ENCODE assay signal across 22 cellular contexts in genomic region chr11:67060111-67060522, GRCh38. TPM values are rescaled to one million over a fixed set of nuclear protein-coding genes. Genes with fewer than 3 reads are reported as not detected.
A peak's percentile ranks its signal among the peaks of the same experiment; 100 is the strongest.
DNase-seq lines count a peak whose midpoint lies in the region; ATAC-seq, FAIRE-seq and TF ChIP-seq lines count a peak whose summit lies in the region.
"Had no signal": no experiment of that assay in that cellular context is flagged by ENCODE, and none has a peak within 500 bp of the region (broad histone marks: within the 10 kb centered on the region; RNA-seq: fewer than 3 reads in every experiment).

No MANE protein-coding gene starts in this region.

- WGBS in K562 (ENCODE audit: insufficient coverage, low coverage, missing lambda C conversion rate): 25% methylated on average over 6 of the region's 7 CpGs
- 40% methylated on average over 7 of the region's 7 CpGs for WGBS in liver

- no peak for TF ChIP-seq RAD21 in K562 (CRISPR knock-in tag; conservative IDR thresholded peaks at IDR 0.05 in 1 of 2, IDR thresholded peaks at IDR 0.05 in 1 of 2)
- TF ChIP-seq RAD21 in liver (IDR thresholded peaks at IDR 0.05): peak; percentile 17 to 38

- no peak overlapping the region for H3K4me2 ChIP-seq in K562 (ENCODE audit: insufficient read depth, low read length)

- no peaks in the 10 kb centered on the region for H3K9me3 ChIP-seq in K562 (replicated peaks; ENCODE audit: control insufficient read depth, insufficient read depth, low read depth, low read length)
- no peaks in the 10 kb centered on the region for H3K9me3 ChIP-seq in liver (ENCODE audit: control insufficient read depth in 4 of 4, low read length in 3 of 4)
- H3K9me3 ChIP-seq: heart right ventricle had no signal

- TF ChIP-seq CTCF in K562 (IDR thresholded peaks at IDR 0.05 in 2 of 3, conservative IDR thresholded peaks at IDR 0.05 in 1 of 3; ENCODE audit: insufficient read depth in 2 of 3, low read depth in 1 of 3, low read length in 3 of 3) (peak in 1 of 3 experiments; percentile 13; a peak in 1 of 6 replicates), liver (IDR thresholded peaks at IDR 0.05; ENCODE audit: low read depth, low read length, missing input control) (no peak), natural killer cell (IDR thresholded peaks at IDR 0.05) (no peak)

- H3K36me3 Mint-ChIP-seq in natural killer cell: no peaks in the 10 kb centered on the region
- H3K36me3 Mint-ChIP-seq: activated naive CD8-positive, alpha-beta T cell; CD8-positive, alpha-beta T cell; IgD-negative memory B cell had no signal

- in situ Hi-C loops in Caki2 (cut with HindIII; ENCODE audit: low pct_unique_long_range_greater_than_20kb, low sequenced_read_pairs) (no loop called here), K562 (cut with MboI) (no loop called here)

- no peak overlapping the region for H2AFZ ChIP-seq in K562 (ENCODE audit: low read depth, low read length)

- no peaks in the 10 kb centered on the region for H3K9me1 ChIP-seq in K562 (ENCODE audit: control insufficient read depth, insufficient read depth, low read length)

- H3K9me3 Mint-ChIP-seq in natural killer cell: no peaks in the 10 kb centered on the region
- H3K9me3 Mint-ChIP-seq: activated T-cell treated with anti-CD3 and anti-CD28 coated beads, Interleukin-2, amount 50 U/mL, for 24 hours; CD8-positive, alpha-beta T cell; IgD-negative memory B cell; neural crest cell had no signal

- H3K4me1 Mint-ChIP-seq in natural killer cell: peaks cover 0 to 6% of the 10 kb centered on the region in 2 donors

- TF ChIP-seq EP300 in K562 (IDR thresholded peaks at IDR 0.05; ENCODE audit: low read length): no peak

- no peak for FAIRE-seq in K562 (lab: Jason Lieb, UNC)
- FAIRE-seq: islet of Langerhans had no signal

- H3K4me3 ChIP-seq in K562 (no peak overlapping the region), liver (ENCODE audit: low read depth in 1 of 3, low read length in 3 of 3) (no peak overlapping the region)
- H3K4me3 ChIP-seq: heart right ventricle had no signal

- CTCF ChIA-PET in K562 (lab: Yijun Ruan, JAX; ENCODE audit: low intra/inter-chr PET ratio): no interaction called here

- peaks cover 16 to 29% of the 10 kb centered on the region in 2 experiments for H3K4me1 ChIP-seq in K562 (replicated peaks in 1 of 2; ENCODE audit: control insufficient read depth in 2 of 2, insufficient read depth in 2 of 2, low read length in 2 of 2)
- peaks cover 15 to 45% (median 32%) of the 10 kb centered on the region in 4 donors for H3K4me1 ChIP-seq in liver (ENCODE audit: control insufficient read depth in 4 of 4, insufficient read depth in 4 of 4, low read length in 3 of 4)

- no peak overlapping the region for H3K27ac Mint-ChIP-seq in natural killer cell
- H3K27ac Mint-ChIP-seq: activated naive CD8-positive, alpha-beta T cell; activated T-cell treated with anti-CD3 and anti-CD28 coated beads, Interleukin-2, amount 50 U/mL, for 24 hours; CD8-positive, alpha-beta T cell; IgD-negative memory B cell had no signal

- H3K36me3 ChIP-seq in K562 (ENCODE audit: control insufficient read depth, insufficient read depth, low read length) (no peaks in the 10 kb centered on the region), liver (ENCODE audit: control insufficient read depth in 4 of 4, insufficient read depth in 3 of 4, low read depth in 1 of 4, low read length in 3 of 4) (no peaks in the 10 kb centered on the region)
- H3K36me3 ChIP-seq: heart right ventricle had no signal

- intact Hi-C loops in K562 (cut with micrococcal nuclease): no loop called here
- intact Hi-C loops in natural killer cell (cut with micrococcal nuclease): no loop called here

- TF ChIP-seq POLR2A in K562 (conservative IDR thresholded peaks at IDR 0.05): no peak

- POLR2A ChIA-PET in K562 (lab: Yijun Ruan, JAX): interaction anchor here (0.6 to 1.2 kb wide), 3 partner anchors 11 to 696 kb away, joined by 3 to 4 read pairs (median 3); no protein-coding TSS in a partner anchor

- H3K27ac ChIP-seq in K562 (ENCODE audit: extremely low read depth, low read depth, low read length) (no peak overlapping the region), liver (ENCODE audit: low read depth in 1 of 2, low read length in 2 of 2) (peak overlapping the region; percentile 77 to 84)

- ATAC-seq in K562: peak; percentile 36; the same call in 2 of the 3 replicates
- no peak for ATAC-seq in natural killer cell
- ATAC-seq: CD8-positive, alpha-beta T cell; Panc1; right cardiac atrium had no signal

- no peaks in the 10 kb centered on the region for H4K20me1 ChIP-seq in K562 (replicated peaks; ENCODE audit: control insufficient read depth, insufficient read depth, low read length)

- no peaks in the 10 kb centered on the region for H3K79me2 ChIP-seq in K562 (ENCODE audit: control insufficient read depth, insufficient read depth, low read length)

- H3K4me3 Mint-ChIP-seq in natural killer cell: no peak overlapping the region
- H3K4me3 Mint-ChIP-seq: activated naive CD8-positive, alpha-beta T cell; activated T-cell treated with anti-CD3 and anti-CD28 coated beads, Interleukin-2, amount 50 U/mL, for 24 hours; CD8-positive, alpha-beta T cell; neural crest cell had no signal

- BruUV-seq in K562 (replicated peaks; lab: Mats Ljungman, UMichigan): no TSS peak

- H3K27me3 ChIP-seq in K562 (ENCODE audit: control insufficient read depth in 2 of 2, insufficient read depth in 2 of 2, low read length in 2 of 2) (no peaks in the 10 kb centered on the region), liver (ENCODE audit: control insufficient read depth in 4 of 4, insufficient read depth in 4 of 4, low read length in 3 of 4) (no peaks in the 10 kb centered on the region)

- DNase-seq in Caki2 (ENCODE audit: low read depth) (peak; percentile 28), NCI-H226 (peak; percentile 52), K562 (ENCODE audit: extremely low read depth in 1 of 4, low spot score in 3 of 4) (no peak), NCI-H446 (lab: John Stamatoyannopoulos, UW) (no peak), NCI-H1105 treated with DMSO at 0.1 percent for 48 hours (lab: John Stamatoyannopoulos, UW) (no peak), natural killer cell (no peak), T-helper 1 cell (no peak)
- DNase-seq: activated CD4-positive, alpha-beta T cell treated with anti-CD3 and anti-CD28 coated beads, Interleukin-2, amount 50 U/mL, for 48 hours; activated T-cell treated with anti-CD3 and anti-CD28 coated beads, Interleukin-2, amount 50 U/mL, for 24 hours; CD8-positive, alpha-beta T cell; heart right ventricle; MV-4-11; NCI-H2081 treated with DMSO at 0.1 percent for 48 hours; NCI-H526; SW 1271 had no signal

- H3K9ac ChIP-seq in K562 (ENCODE audit: insufficient read depth in 1 of 2, low read depth in 2 of 2, low read length in 2 of 2) (no peak overlapping the region), liver (ENCODE audit: low read depth in 1 of 2, low read length in 2 of 2) (no peak overlapping the region)

- H3K27me3 Mint-ChIP-seq in natural killer cell (ENCODE audit: low read depth in 2 of 2): peaks cover 9 to 16% of the 10 kb centered on the region in 2 donors

RNA-seq across cellular contexts. Expression of gene RHOD, which starts 3.5 kb away (rescaled TPM):
- total RNA-seq in Caki2 (2014; rRNA removed; shearing (Covaris generic); ENCODE audit: low replicate concordance): 4.1 and 5.6 TPM in 2 replicates
- not detected in 2 replicates for total RNA-seq in K562 (2011; cell fraction: chromatin; rRNA removed; ENCODE audit: low replicate concordance)
- not detected in 2 replicates for total RNA-seq in K562 (2011; cell fraction: nucleolus; rRNA removed)
- total RNA-seq in K562 (2011; cell fraction: nucleoplasm; rRNA removed): not detected in 2 replicates
- not detected in 2 replicates for total RNA-seq in K562 (2014; rRNA removed)
- not detected in 2 replicates for total RNA-seq in K562 (2014; rRNA removed; fragmentation: Illumina TruSeq; extraction: Trizol)
- total RNA-seq in K562 (2015; rRNA removed; fragmentation: Illumina TruSeq; extraction: Trizol): not detected in 2 replicates
- total RNA-seq in K562 (2021): not detected in 2 replicates
- not detected in 2 replicates for polyA plus RNA-seq in K562 (2011; rRNA removed)
- not detected in 2 replicates for polyA plus RNA-seq in K562 (2011; cell fraction: cytosol; rRNA removed)
- not detected in 2 replicates for polyA plus RNA-seq in K562 (2011; cell fraction: nucleus; rRNA removed)
- polyA plus RNA-seq in K562 (2012): not detected in 2 replicates
- not detected in 2 replicates for polyA plus RNA-seq in K562 (2014; fragmentation: Illumina TruSeq; extraction: Trizol)
- not detected for polyA plus RNA-seq in K562 (2014; fragmentation: Nextera tagmentation; extraction: Ambion mirVana)
- polyA plus RNA-seq in K562 (2014; rRNA removed): not detected in 2 replicates
- polyA minus RNA-seq in K562 (2011; rRNA and poly(A)+ RNA removed): not detected in 2 replicates
- 1.3 and 1.7 TPM in 2 replicates for polyA minus RNA-seq in K562 (2011; cell fraction: cytosol; rRNA and poly(A)+ RNA removed)
- 0.27 and 0.33 TPM in 2 replicates for polyA minus RNA-seq in K562 (2011; cell fraction: nucleus; rRNA and poly(A)+ RNA removed)
- total RNA-seq in liver: 10 to 100 TPM in 1 of 2 donors, 1 to 10 TPM in 1; 7.8 to 27.0 TPM
- polyA plus RNA-seq in liver: 10 to 100 TPM; 39.4 to 50.7 TPM
- total RNA-seq in natural killer cell: not detected

RNA-seq across cellular contexts. Expression of gene SYT12, which starts 37.2 kb away (rescaled TPM):
- total RNA-seq in Caki2 (2014; rRNA removed; shearing (Covaris generic); ENCODE audit: low replicate concordance): 0.03 TPM in 1 of 2 replicates, not detected in the other
- 0.14 and 0.32 TPM in 2 replicates for total RNA-seq in K562 (2011; cell fraction: chromatin; rRNA removed; ENCODE audit: low replicate concordance)
- 0.13 and 0.17 TPM in 2 replicates for total RNA-seq in K562 (2011; cell fraction: nucleolus; rRNA removed)
- 0.15 TPM in 1 of 2 replicates, not detected in the other for total RNA-seq in K562 (2011; cell fraction: nucleoplasm; rRNA removed)
- not detected in 2 replicates for total RNA-seq in K562 (2014; rRNA removed)
- total RNA-seq in K562 (2014; rRNA removed; fragmentation: Illumina TruSeq; extraction: Trizol): 0.11 TPM in 1 of 2 replicates, not detected in the other
- 0.11 TPM in 1 of 2 replicates, not detected in the other for total RNA-seq in K562 (2015; rRNA removed; fragmentation: Illumina TruSeq; extraction: Trizol)
- total RNA-seq in K562 (2021): not detected in 2 replicates
- 0.01 and 0.03 TPM in 2 replicates for polyA plus RNA-seq in K562 (2011; rRNA removed)
- polyA plus RNA-seq in K562 (2011; cell fraction: cytosol; rRNA removed): 0.01 and 0.04 TPM in 2 replicates
- polyA plus RNA-seq in K562 (2011; cell fraction: nucleus; rRNA removed): 0.04 and 0.13 TPM in 2 replicates
- polyA plus RNA-seq in K562 (2012): 0.08 and 0.21 TPM in 2 replicates
- polyA plus RNA-seq in K562 (2014; fragmentation: Illumina TruSeq; extraction: Trizol): 0.03 TPM in 1 of 2 replicates, not detected in the other
- not detected for polyA plus RNA-seq in K562 (2014; fragmentation: Nextera tagmentation; extraction: Ambion mirVana)
- 0.03 and 0.07 TPM in 2 replicates for polyA plus RNA-seq in K562 (2014; rRNA removed)
- 0.04 TPM in 1 of 2 replicates, not detected in the other for polyA minus RNA-seq in K562 (2011; rRNA and poly(A)+ RNA removed)
- polyA minus RNA-seq in K562 (2011; cell fraction: cytosol; rRNA and poly(A)+ RNA removed): not detected in 2 replicates
- 0.13 and 0.22 TPM in 2 replicates for polyA minus RNA-seq in K562 (2011; cell fraction: nucleus; rRNA and poly(A)+ RNA removed)
- total RNA-seq in liver: 1 to 10 TPM; 1.0 to 1.8 TPM
- polyA plus RNA-seq in liver: 10 to 100 TPM in 1 of 2 donors, under 1 TPM in 1; 0.47 to 12.1 TPM
- not detected for total RNA-seq in natural killer cell
- total RNA-seq: CD8-positive, alpha-beta T cell had no signal
- polyA plus RNA-seq: IgD-negative memory B cell had no signal

RNA-seq across cellular contexts. Expression of gene KDM2A, which starts 58.9 kb away (rescaled TPM):
- total RNA-seq in Caki2 (2014; rRNA removed; shearing (Covaris generic); ENCODE audit: low replicate concordance): 9.2 and 14.8 TPM in 2 replicates
- total RNA-seq in K562 (2011; cell fraction: chromatin; rRNA removed; ENCODE audit: low replicate concordance): 208 and 244 TPM in 2 replicates
- 95.6 and 101 TPM in 2 replicates for total RNA-seq in K562 (2011; cell fraction: nucleolus; rRNA removed)
- 128 and 146 TPM in 2 replicates for total RNA-seq in K562 (2011; cell fraction: nucleoplasm; rRNA removed)
- total RNA-seq in K562 (2014; rRNA removed) (19.0 and 21.3 TPM in 2 replicates), K562 (2014; rRNA removed; fragmentation: Illumina TruSeq; extraction: Trizol) (22.3 and 23.4 TPM in 2 replicates), K562 (2015; rRNA removed; fragmentation: Illumina TruSeq; extraction: Trizol) (26.4 and 27.1 TPM in 2 replicates), K562 (2021) (37.9 and 39.3 TPM in 2 replicates), liver (10 to 100 TPM; 25.2 to 44.9 TPM), natural killer cell (100 to 1,000 TPM; 268 to 312 (median 283) TPM)
- polyA plus RNA-seq in K562 (2011; rRNA removed) (19.0 and 30.7 TPM in 2 replicates), K562 (2014; fragmentation: Illumina TruSeq; extraction: Trizol) (35.1 and 37.7 TPM in 2 replicates), K562 (2014; fragmentation: Nextera tagmentation; extraction: Ambion mirVana) (1 to 10 TPM; 5.0 to 7.2 TPM), K562 (2014; rRNA removed) (19.8 and 21.3 TPM in 2 replicates), liver (10 to 100 TPM in 1 of 2 donors, 1 to 10 TPM in 1; 8.3 to 19.6 TPM)
- 23.8 and 26.0 TPM in 2 replicates for polyA plus RNA-seq in K562 (2011; cell fraction: cytosol; rRNA removed)
- polyA plus RNA-seq in K562 (2011; cell fraction: nucleus; rRNA removed): 71.8 and 106 TPM in 2 replicates
- 25.1 and 26.1 TPM in 2 replicates for polyA plus RNA-seq in K562 (2012)
- 65.3 and 71.5 TPM in 2 replicates for polyA minus RNA-seq in K562 (2011; rRNA and poly(A)+ RNA removed)
- 31.0 and 35.6 TPM in 2 replicates for polyA minus RNA-seq in K562 (2011; cell fraction: cytosol; rRNA and poly(A)+ RNA removed)
- 38.8 and 59.3 TPM in 2 replicates for polyA minus RNA-seq in K562 (2011; cell fraction: nucleus; rRNA and poly(A)+ RNA removed)

Comparison
In these comparisons a context has a peak if more than half of its experiments do, and no peak if none do; other contexts are left out.
1. DNase-seq: peak in Caki2 (single experiment) and NCI-H226 (single experiment); none in K562 (0 of 4), NCI-H446 (0 of 2), NCI-H1105 treated with DMSO at 0.1 percent for 48 hours (single experiment), natural killer cell (single experiment) and T-helper 1 cell (0 of 5).